In the genomic region with DNA sequence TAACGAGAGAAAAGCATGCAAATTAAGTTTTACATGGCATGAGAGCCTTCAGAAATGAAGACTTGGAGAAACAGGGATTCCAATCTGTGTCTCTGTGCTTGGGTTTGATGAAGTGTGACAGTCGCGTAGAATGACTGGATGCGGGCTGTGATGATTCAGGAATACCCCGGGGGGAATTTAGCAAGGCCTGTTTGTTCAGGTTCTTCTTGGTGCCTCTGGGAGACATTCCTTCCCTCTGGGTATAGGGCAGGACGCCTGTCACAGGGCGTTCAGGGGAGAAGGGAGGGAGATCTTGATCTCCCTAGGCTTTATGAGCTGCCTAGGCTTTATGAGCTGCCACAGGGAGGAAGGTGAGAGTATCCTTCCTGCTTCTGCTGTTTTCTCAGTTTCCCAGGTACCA, we compare ENCODE assay signal across 1 cellular context.
TF ChIP-seq lines count a peak whose summit lies in the region.

No MANE protein-coding gene starts in this region.

TF ChIP-seq in IMR-90, 13 proteins besides CTCF, POLR2A, EP300 and RAD21 (continued from another document):
- TF ChIP-seq, protein P1, sequence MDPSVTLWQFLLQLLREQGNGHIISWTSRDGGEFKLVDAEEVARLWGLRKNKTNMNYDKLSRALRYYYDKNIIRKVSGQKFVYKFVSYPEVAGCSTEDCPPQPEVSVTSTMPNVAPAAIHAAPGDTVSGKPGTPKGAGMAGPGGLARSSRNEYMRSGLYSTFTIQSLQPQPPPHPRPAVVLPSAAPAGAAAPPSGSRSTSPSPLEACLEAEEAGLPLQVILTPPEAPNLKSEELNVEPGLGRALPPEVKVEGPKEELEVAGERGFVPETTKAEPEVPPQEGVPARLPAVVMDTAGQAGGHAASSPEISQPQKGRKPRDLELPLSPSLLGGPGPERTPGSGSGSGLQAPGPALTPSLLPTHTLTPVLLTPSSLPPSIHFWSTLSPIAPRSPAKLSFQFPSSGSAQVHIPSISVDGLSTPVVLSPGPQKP (IDR thresholded peaks at IDR 0.05; ENCODE audit: borderline replicate concordance, low read depth, low read length), result no peak
- TF ChIP-seq BHLHE40 (IDR thresholded peaks at IDR 0.05; ENCODE audit: low read depth, low read length) (no peak), RCOR1 (IDR thresholded peaks at IDR 0.05; ENCODE audit: insufficient replicate concordance, low read length) (no peak)
